8 cellular contexts compared by ENCODE assay signal in the genomic region with DNA sequence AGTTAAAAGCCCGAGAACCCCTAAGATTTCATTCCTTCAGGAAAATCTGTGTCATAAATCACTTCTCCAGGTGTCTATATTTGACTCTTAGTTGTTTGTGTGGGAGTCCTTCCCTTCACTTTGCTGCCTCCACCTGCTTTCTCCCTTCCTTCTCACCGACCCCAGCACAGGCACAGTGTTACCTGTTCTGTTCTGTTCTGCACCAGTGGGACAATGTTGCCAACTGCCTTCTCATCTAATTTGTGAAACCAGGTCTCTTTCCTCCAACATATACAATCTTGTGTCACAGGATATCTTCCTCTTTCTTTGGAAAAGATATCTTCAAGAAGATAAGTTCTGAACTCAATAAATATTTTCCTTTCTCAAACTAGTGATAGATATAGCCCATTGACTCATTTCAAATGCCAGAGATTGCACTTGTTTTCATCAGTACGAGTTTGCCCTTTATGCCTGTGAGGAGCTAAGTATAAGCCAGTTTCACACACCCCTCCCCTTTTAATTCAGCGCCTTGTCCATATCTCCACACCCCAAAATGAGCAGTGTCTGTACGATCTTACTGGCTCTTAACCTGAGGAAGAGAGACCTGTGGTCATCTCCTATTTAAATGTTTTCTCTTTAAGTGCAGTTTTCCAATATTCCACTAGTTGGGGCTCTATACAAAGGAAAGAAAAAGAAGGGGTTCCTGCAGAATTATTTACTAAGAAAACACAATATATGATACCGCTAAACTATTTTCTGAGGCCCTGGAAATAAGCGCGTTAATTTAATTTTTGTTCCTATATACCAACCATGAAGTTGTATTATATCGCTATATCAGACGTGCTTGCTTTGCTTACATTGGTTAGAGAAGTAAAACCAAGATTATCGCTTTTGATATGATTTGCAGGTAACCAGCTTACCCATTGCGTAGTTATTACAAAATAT.
DNase-seq lines count a peak whose midpoint lies in the region; ATAC-seq and TF ChIP-seq lines count a peak whose summit lies in the region.

No MANE protein-coding gene starts in this region.

- 35 to 43% (median 37%) methylated on average over 12 of the region's 12 CpGs for WGBS in adrenal gland, 4 donors

- peak; percentile 88 for TF ChIP-seq RAD21 in HCT116 (IDR thresholded peaks at IDR 0.05; ENCODE audit: low read depth)

- POLR2A ChIA-PET in HCT116 (lab: Charles Lee), result no interaction called here

- H3K27ac ChIP-seq in DND-41 (ENCODE audit: low read length) (peak overlapping the region; percentile 41), HCT116 (ENCODE audit: low read depth, low read length) (no peak overlapping the region), adrenal gland (no peak overlapping the region)

- H3K4me1 ChIP-seq in DND-41 (ENCODE audit: insufficient read depth, low read length) (peaks cover 29% of the 10 kb centered on the region), HCT116 (ENCODE audit: control insufficient read depth in 1 of 2, insufficient read depth in 2 of 2, low read length in 2 of 2) (no peaks in the 10 kb centered on the region), adrenal gland (replicated peaks in 1 of 2) (peaks cover 15 to 30% of the 10 kb centered on the region in 2 donors)

- ATAC-seq in DND-41 (ENCODE audit: insufficient read depth, low read depth) (peak; percentile 63), HCT116 (peak; percentile 78), HG02678 (IDR thresholded peaks at IDR 0.05; ENCODE audit: unreplicated experiment) (no peak), GM18867 (IDR thresholded peaks at IDR 0.05; ENCODE audit: unreplicated experiment) (no peak)
- peak; percentile 44 for ATAC-seq in stimulated activated naive CD8-positive, alpha-beta T cell treated with anti-CD3 and anti-CD28 coated beads, Interleukin-15, Interleukin-2, amounts not matched to agents 100 U/mL and 50 U/mL, for 24 hours

- H3K79me2 ChIP-seq in DND-41 (ENCODE audit: insufficient read depth, low read length) (no peaks in the 10 kb centered on the region), HCT116 (ENCODE audit: insufficient read depth, low read length) (no peaks in the 10 kb centered on the region)

- no peak overlapping the region for H3K4me3 ChIP-seq in DND-41 (ENCODE audit: low read depth in 1 of 2, low read length in 2 of 2)
- no peak overlapping the region for H3K4me3 ChIP-seq in HCT116 (replicated peaks in 1 of 2; ENCODE audit: low read depth in 1 of 2, low read length in 2 of 2)
- no peak overlapping the region for H3K4me3 ChIP-seq in adrenal gland

- H3K9me2 ChIP-seq in HCT116 (ENCODE audit: insufficient read depth), result no peaks in the 10 kb centered on the region

- DNase-seq in DND-41 (no peak), HCT116 (ENCODE audit: low read depth, low spot score) (peak; percentile 42), NCI-H2227 treated with DMSO at 0.1 percent for 48 hours (lab: John Stamatoyannopoulos, UW) (peak; percentile 37), adrenal gland (no peak), iPS-NIHi7 (ENCODE audit: extremely low spot score) (peak; percentile 42)
- no peak for DNase-seq in stimulated activated naive CD8-positive, alpha-beta T cell treated with anti-CD3 and anti-CD28 coated beads, Interleukin-15, Interleukin-2, amounts not matched to agents 100 U/mL and 50 U/mL, for 24 hours

- H3K27me3 ChIP-seq in DND-41 (ENCODE audit: insufficient read depth, low read length, poor library complexity) (no peaks in the 10 kb centered on the region), HCT116 (ENCODE audit: insufficient read depth, low read length) (no peaks in the 10 kb centered on the region), adrenal gland (no peaks in the 10 kb centered on the region)

- peak; percentile 85 for TF ChIP-seq CTCF in DND-41 (IDR thresholded peaks at IDR 0.05; ENCODE audit: borderline replicate concordance, extremely low read depth, low read length, poor library complexity, severe bottlenecking)
- TF ChIP-seq CTCF in HCT116 (IDR thresholded peaks at IDR 0.05 in 2 of 3, conservative IDR thresholded peaks at IDR 0.05 in 1 of 3; ENCODE audit: borderline replicate concordance in 1 of 3, insufficient read depth in 1 of 3, low read depth in 2 of 3, low read length in 2 of 3), result peak; percentile 70 to 93 (median 78)
- peak; percentile 76 to 95 (median 92) for TF ChIP-seq CTCF in adrenal gland (IDR thresholded peaks at IDR 0.05)

- BruUV-seq in HCT116 (replicated peaks; lab: Mats Ljungman, UMichigan), result no TSS peak

- no peaks in the 10 kb centered on the region for H3K9me3 ChIP-seq in DND-41 (ENCODE audit: insufficient read depth, low read length, severe bottlenecking)
- no peaks in the 10 kb centered on the region for H3K9me3 ChIP-seq in HCT116 (ENCODE audit: control insufficient read depth in 1 of 2, insufficient read depth in 1 of 2, low read depth in 1 of 2, low read length in 2 of 2)
- no peaks in the 10 kb centered on the region for H3K9me3 ChIP-seq in adrenal gland (replicated peaks in 1 of 3)

- H3K9ac ChIP-seq in DND-41 (ENCODE audit: low read depth, low read length) (no peak overlapping the region), HCT116 (ENCODE audit: low read length) (no peak overlapping the region)

- no peaks in the 10 kb centered on the region for H4K20me1 ChIP-seq in DND-41 (ENCODE audit: insufficient read depth, low read length)
- H4K20me1 ChIP-seq in HCT116 (ENCODE audit: insufficient read depth), result no peaks in the 10 kb centered on the region

- TF ChIP-seq POLR2A in HCT116 (IDR thresholded peaks at IDR 0.05; ENCODE audit: borderline replicate concordance, extremely low read depth, insufficient read depth, insufficient read length), result no peak
- TF ChIP-seq POLR2A in adrenal gland (IDR thresholded peaks at IDR 0.05), result no peak

- CTCF ChIA-PET in HCT116 (lab: Charles Lee), result interaction anchor here (0.6 to 1.0 kb wide), 2 partner anchors 242 to 599 kb away, joined by 3 to 4 read pairs; no protein-coding TSS in a partner anchor

- H3K4me2 ChIP-seq in DND-41 (ENCODE audit: insufficient read depth, low read length), result no peak overlapping the region
- H3K4me2 ChIP-seq in HCT116 (ENCODE audit: low read length), result peak overlapping the region; percentile 8; the same call in 1 of the 2 replicates

- RAD21 ChIA-PET in HCT116 (lab: Charles Lee; ENCODE audit: low non-redundant PET in 1 of 2, low total read pairs in 2 of 2, uncharacterized antibody in 2 of 2, unreplicated experiment in 2 of 2), result no interaction called here

- H3K36me3 ChIP-seq in DND-41 (ENCODE audit: insufficient read depth, low read length) (no peaks in the 10 kb centered on the region), HCT116 (ENCODE audit: control insufficient read depth in 1 of 2, insufficient read depth in 2 of 2, low read length in 2 of 2) (no peaks in the 10 kb centered on the region), adrenal gland (replicated peaks in 1 of 2) (no peaks in the 10 kb centered on the region)

- no peak overlapping the region for H2AFZ ChIP-seq in DND-41 (ENCODE audit: low read depth, low read length)
- no peak overlapping the region for H2AFZ ChIP-seq in HCT116 (ENCODE audit: low read depth, low read length, poor library complexity, severe bottlenecking)

- intact Hi-C loops in HCT116 (cut with micrococcal nuclease), result loop anchor here (1.0 to 5.0 kb wide), 5 partner anchors 248 to 1083 kb away; a partner anchor contains a TSS
- intact Hi-C loops in adrenal gland (cut with DNase I), result loop anchor here in 1 of 2 donors (5.0 to 10.0 kb wide), 2 partner anchors 248 to 820 kb away; no protein-coding TSS in a partner anchor

TF ChIP-seq in HCT116, 20 proteins besides CTCF, POLR2A, EP300 and RAD21:
- TF ChIP-seq POLR2AphosphoS5 (IDR thresholded peaks at IDR 0.05; ENCODE audit: low read depth, low read length) (no peak), SP1 (IDR thresholded peaks at IDR 0.05; ENCODE audit: low read depth) (no peak), JUND (IDR thresholded peaks at IDR 0.05) (no peak), CBX3 (IDR thresholded peaks at IDR 0.05; ENCODE audit: low read depth) (no peak), SRF (IDR thresholded peaks at IDR 0.05; ENCODE audit: low read depth) (no peak), YY1 (IDR thresholded peaks at IDR 0.05; ENCODE audit: extremely low read depth, insufficient replicate concordance, low read depth, low read length) (no peak)
- TF ChIP-seq, protein P1, sequence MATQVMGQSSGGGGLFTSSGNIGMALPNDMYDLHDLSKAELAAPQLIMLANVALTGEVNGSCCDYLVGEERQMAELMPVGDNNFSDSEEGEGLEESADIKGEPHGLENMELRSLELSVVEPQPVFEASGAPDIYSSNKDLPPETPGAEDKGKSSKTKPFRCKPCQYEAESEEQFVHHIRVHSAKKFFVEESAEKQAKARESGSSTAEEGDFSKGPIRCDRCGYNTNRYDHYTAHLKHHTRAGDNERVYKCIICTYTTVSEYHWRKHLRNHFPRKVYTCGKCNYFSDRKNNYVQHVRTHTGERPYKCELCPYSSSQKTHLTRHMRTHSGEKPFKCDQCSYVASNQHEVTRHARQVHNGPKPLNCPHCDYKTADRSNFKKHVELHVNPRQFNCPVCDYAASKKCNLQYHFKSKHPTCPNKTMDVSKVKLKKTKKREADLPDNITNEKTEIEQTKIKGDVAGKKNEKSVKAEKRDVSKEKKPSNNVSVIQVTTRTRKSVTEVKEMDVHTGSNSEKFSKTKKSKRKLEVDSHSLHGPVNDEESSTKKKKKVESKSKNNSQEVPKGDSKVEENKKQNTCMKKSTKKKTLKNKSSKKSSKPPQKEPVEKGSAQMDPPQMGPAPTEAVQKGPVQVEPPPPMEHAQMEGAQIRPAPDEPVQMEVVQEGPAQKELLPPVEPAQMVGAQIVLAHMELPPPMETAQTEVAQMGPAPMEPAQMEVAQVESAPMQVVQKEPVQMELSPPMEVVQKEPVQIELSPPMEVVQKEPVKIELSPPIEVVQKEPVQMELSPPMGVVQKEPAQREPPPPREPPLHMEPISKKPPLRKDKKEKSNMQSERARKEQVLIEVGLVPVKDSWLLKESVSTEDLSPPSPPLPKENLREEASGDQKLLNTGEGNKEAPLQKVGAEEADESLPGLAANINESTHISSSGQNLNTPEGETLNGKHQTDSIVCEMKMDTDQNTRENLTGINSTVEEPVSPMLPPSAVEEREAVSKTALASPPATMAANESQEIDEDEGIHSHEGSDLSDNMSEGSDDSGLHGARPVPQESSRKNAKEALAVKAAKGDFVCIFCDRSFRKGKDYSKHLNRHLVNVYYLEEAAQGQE (IDR thresholded peaks at IDR 0.05; ENCODE audit: low read depth), result no peak
TF ChIP-seq in HCT116: peak in this region for 0.

Comparison
In these comparisons a context has a peak if more than half of its experiments do, and no peak if none do; other contexts are left out.
1. ATAC-seq: peak in DND-41 (single experiment), HCT116 (single experiment) and stimulated activated naive CD8-positive, alpha-beta T cell treated with anti-CD3 and anti-CD28 coated beads, Interleukin-15, Interleukin-2, amounts not matched to agents 100 U/mL and 50 U/mL, for 24 hours (single experiment); none in HG02678 (single experiment) and GM18867 (single experiment).
2. DNase-seq: peak in HCT116 (single experiment), NCI-H2227 treated with DMSO at 0.1 percent for 48 hours (single experiment) and iPS-NIHi7 (single experiment); none in DND-41 (single experiment), adrenal gland (0 of 7) and stimulated activated naive CD8-positive, alpha-beta T cell treated with anti-CD3 and anti-CD28 coated beads, Interleukin-15, Interleukin-2, amounts not matched to agents 100 U/mL and 50 U/mL, for 24 hours (single experiment).
3. Peak in every context shown above with its lines, with median percentiles within 50 percentile points of each other: CTCF ChIP-seq.